In the genomic region with DNA sequence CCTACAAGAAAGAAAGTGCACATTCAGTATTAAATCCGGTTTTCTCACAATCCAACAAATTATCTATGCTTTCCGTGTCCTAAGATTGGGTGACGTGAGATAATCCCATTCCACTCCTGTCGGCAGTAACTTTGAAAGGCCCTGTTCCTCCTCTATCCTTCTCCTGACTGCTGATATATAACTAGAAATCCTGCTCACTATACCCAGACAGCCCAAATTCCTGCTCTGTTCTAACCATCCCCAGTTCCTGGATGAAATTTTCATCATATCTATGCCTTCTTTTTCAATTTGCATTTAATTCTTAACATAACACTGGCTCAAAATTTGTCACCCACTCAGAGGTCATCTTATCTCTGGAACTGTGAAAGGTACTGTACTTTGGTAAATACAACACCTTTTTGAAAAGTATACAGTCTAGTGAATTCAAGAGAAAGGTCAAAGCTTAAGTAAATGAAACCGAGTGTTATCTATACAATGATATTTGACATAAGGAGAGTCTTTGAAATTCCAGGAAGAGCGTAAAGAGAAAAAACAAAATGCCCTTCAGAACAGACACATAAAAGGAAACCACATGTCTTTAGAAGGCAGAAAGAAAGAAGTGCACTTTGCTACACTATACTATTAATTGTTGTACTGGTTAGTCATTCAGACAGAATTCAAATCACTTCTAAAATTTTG, we compare ENCODE assay signal across 27 cellular contexts.
"Had no signal": no experiment of that assay in that cellular context is flagged by ENCODE, and none has a peak within 500 bp of the region (broad histone marks: within the 10 kb centered on the region; RNA-seq: fewer than 3 reads in every experiment).

No MANE protein-coding gene starts in this region.

- DNase-seq: activated CD4-positive, alpha-beta memory T cell treated with anti-CD3 and anti-CD28 coated beads for 36 hours; activated CD4-positive, alpha-beta T cell treated with anti-CD3 and anti-CD28 coated beads, Interleukin-2, amount 10 ng/mL, durations not matched to agents 7 days and 5 days; activated CD4-positive, CD25-positive, alpha-beta regulatory T cell; activated CD8-positive, alpha-beta memory T cell treated with anti-CD3 and anti-CD28 coated beads, Interleukin-2, amount 50 U/mL, for 4 hours; activated gamma-delta T cell treated with Interleukin-2 at 50 U/mL for 16 hours; activated T-cell treated with anti-CD3 and anti-CD28 coated beads, Interleukin-2, amount 50 U/mL, for 72 hours; aorta; caudate nucleus; colonic mucosa; Karpas-422; NCI-H1048; NCI-H1694; NCI-H2029 treated with DMSO at 0.1 percent for 48 hours; NCI-H2171; NCI-H2227 treated with DMSO at 0.1 percent for 48 hours; NCI-H446 treated with DMSO at 0.1 percent for 48 hours; NCI-H526 treated with DMSO at 0.1 percent for 48 hours; NCI-H82; SIG-M5; T-cell; T-helper 2 cell; T1000 had no signal

- H3K27me3 Mint-ChIP-seq: activated CD4-positive, alpha-beta memory T cell treated with anti-CD3 and anti-CD28 coated beads for 36 hours; activated CD4-positive, alpha-beta T cell treated with anti-CD3 and anti-CD28 coated beads, Interleukin-2, amount 10 ng/mL, durations not matched to agents 7 days and 5 days; activated naive CD4-positive, alpha-beta T cell treated with anti-CD3 and anti-CD28 coated beads, Interleukin-2, amount 50 U/mL, for 24 hours; T-cell had no signal

- H3K4me3 Mint-ChIP-seq: activated CD4-positive, alpha-beta memory T cell treated with anti-CD3 and anti-CD28 coated beads for 36 hours; activated CD4-positive, alpha-beta T cell treated with anti-CD3 and anti-CD28 coated beads, Interleukin-2, amount 10 ng/mL, durations not matched to agents 7 days and 5 days; activated naive CD4-positive, alpha-beta T cell treated with anti-CD3 and anti-CD28 coated beads, Interleukin-2, amount 50 U/mL, for 24 hours; T-cell had no signal

- H3K36me3 Mint-ChIP-seq: activated CD4-positive, alpha-beta memory T cell treated with anti-CD3 and anti-CD28 coated beads for 36 hours; activated naive CD4-positive, alpha-beta T cell treated with anti-CD3 and anti-CD28 coated beads, Interleukin-2, amount 50 U/mL, for 24 hours; T-cell had no signal

- H3K9me3 ChIP-seq: colonic mucosa had no signal

- H3K27ac Mint-ChIP-seq: activated CD4-positive, alpha-beta memory T cell treated with anti-CD3 and anti-CD28 coated beads for 36 hours; activated CD4-positive, alpha-beta T cell treated with anti-CD3 and anti-CD28 coated beads, Interleukin-2, amount 10 ng/mL, durations not matched to agents 7 days and 5 days; activated naive CD4-positive, alpha-beta T cell treated with anti-CD3 and anti-CD28 coated beads, Interleukin-2, amount 50 U/mL, for 24 hours; activated T-cell treated with anti-CD3 and anti-CD28 coated beads, Interleukin-2, amount 50 U/mL, for 72 hours; activated T-helper 2 cell treated with anti-CD3 and anti-CD28 coated beads, Interferon-gamma antibody, Interleukin-2, Interleukin-4, amounts not matched to agents 10 μg/mL and 5 μg/mL and 100 μg/mL, durations not matched to agents 14 hours and 24 hours and 36 hours; T-cell had no signal

- H3K36me3 ChIP-seq: breast epithelium, colonic mucosa had no signal

- H3K4me1 ChIP-seq: breast epithelium, colonic mucosa had no signal

- H3K4me1 Mint-ChIP-seq: activated naive CD4-positive, alpha-beta T cell treated with anti-CD3 and anti-CD28 coated beads, Interleukin-2, amount 50 U/mL, for 24 hours had no signal

- ATAC-seq: activated T-cell treated with anti-CD3 and anti-CD28 coated beads, Interleukin-2, amount 50 U/mL, for 72 hours; T-cell had no signal

- H3K27ac ChIP-seq: breast epithelium, colonic mucosa, SK-N-MC, VCaP had no signal

- H3K4me3 ChIP-seq: breast epithelium, colonic mucosa, SK-N-MC had no signal

- H3K27me3 ChIP-seq: breast epithelium, colonic mucosa had no signal
